In genomic region chr10:69567920-69568319, GRCh38 we compare ENCODE assay signal across 9 cellular contexts. TPM values are rescaled to one million over a fixed set of nuclear protein-coding genes. Genes with fewer than 3 reads are reported as not detected.
DNase-seq lines count a peak whose midpoint lies in the region; ATAC-seq and TF ChIP-seq lines count a peak whose summit lies in the region.
"Had no signal": no experiment of that assay in that cellular context is flagged by ENCODE, and none has a peak within 500 bp of the region (broad histone marks: within the 10 kb centered on the region; RNA-seq: fewer than 3 reads in every experiment).

No MANE protein-coding gene starts in this region.

- H3K36me3 Mint-ChIP-seq in endodermal cell (ENCODE audit: low read depth) (no peaks in the 10 kb centered on the region), nephron progenitor cell (ENCODE audit: low read depth) (no peaks in the 10 kb centered on the region)
- H3K36me3 Mint-ChIP-seq in CD4-positive, alpha-beta memory T cell: peaks cover 0 to 2% of the 10 kb centered on the region in 2 donors

- peaks cover 99% of the 10 kb centered on the region for H3K27me3 Mint-ChIP-seq in endodermal cell (ENCODE audit: insufficient read depth)
- H3K27me3 Mint-ChIP-seq in nephron progenitor cell (ENCODE audit: low read depth, poor library complexity): peaks cover 98% of the 10 kb centered on the region
- H3K27me3 Mint-ChIP-seq in CD4-positive, alpha-beta memory T cell: peaks cover 57 to 64% of the 10 kb centered on the region in 2 donors

- H3K9ac ChIP-seq in endodermal cell (ENCODE audit: extremely low read depth, low read length, poor library complexity, severe bottlenecking): no peak overlapping the region

- H3K27ac Mint-ChIP-seq in endodermal cell: no peak overlapping the region
- H3K27ac Mint-ChIP-seq in nephron progenitor cell: no peak overlapping the region
- no peak overlapping the region for H3K27ac Mint-ChIP-seq in CD4-positive, alpha-beta memory T cell

- intact Hi-C loops in CD4-positive, alpha-beta memory T cell (cut with micrococcal nuclease): no loop called here

- H3K4me1 Mint-ChIP-seq in endodermal cell (peaks cover 16% of the 10 kb centered on the region), nephron progenitor cell (peaks cover 8% of the 10 kb centered on the region)
- peaks cover 4 to 20% (median 8%) of the 10 kb centered on the region in 4 donors for H3K4me1 Mint-ChIP-seq in CD4-positive, alpha-beta memory T cell

- CTCF ChIA-PET in CD4-positive, alpha-beta memory T cell (lab: Charles Lee; ENCODE audit: partially characterized antibody): no interaction called here

- WGBS in endodermal cell (ENCODE audit: insufficient coverage in 1 of 2, insufficient read length in 1 of 2), 2 experiments: 12 to 16% methylated on average over 13 to 15 of the region's 15 CpGs

- H3K27me3 ChIP-seq in endodermal cell (ENCODE audit: control insufficient read depth, insufficient read depth, low read length, poor library complexity, severe bottlenecking): peaks cover 100% of the 10 kb centered on the region
- peaks cover 45% of the 10 kb centered on the region for H3K27me3 ChIP-seq in CD4-positive, alpha-beta memory T cell (ENCODE audit: insufficient read depth, low read length)

- H3K4me3 ChIP-seq in endodermal cell (ENCODE audit: low read length): no peak overlapping the region
- H3K4me3 ChIP-seq in CD4-positive, alpha-beta memory T cell (ENCODE audit: low read length in 2 of 2): no peak overlapping the region
- H3K4me3 ChIP-seq: lung had no signal

- H3K4me3 Mint-ChIP-seq in endodermal cell (no peak overlapping the region), nephron progenitor cell (no peak overlapping the region)
- H3K4me3 Mint-ChIP-seq in CD4-positive, alpha-beta memory T cell: no peak overlapping the region

- TF ChIP-seq CTCF in endodermal cell (conservative IDR thresholded peaks at IDR 0.05): no peak
- no peak for TF ChIP-seq CTCF in nephron progenitor cell (IDR thresholded peaks at IDR 0.05)

- peak; percentile 15 for DNase-seq in Daoy (ENCODE audit: low read depth)
- peak; percentile 58 for DNase-seq in NCI-H460 (ENCODE audit: extremely low read depth, low read depth)
- DNase-seq in endodermal cell: peak; percentile 92
- peak; percentile 92 for DNase-seq in nephron progenitor cell
- DNase-seq in CD4-positive, alpha-beta memory T cell: no peak
- no peak for DNase-seq in DMS 273 (lab: John Stamatoyannopoulos, UW; ENCODE audit: unreplicated experiment)

- no peaks in the 10 kb centered on the region for H3K36me3 ChIP-seq in endodermal cell (ENCODE audit: control insufficient read depth, insufficient read depth, low read length)
- no peaks in the 10 kb centered on the region for H3K36me3 ChIP-seq in CD4-positive, alpha-beta memory T cell (ENCODE audit: insufficient read depth, low read length)

- peaks cover 8% of the 10 kb centered on the region for H3K9me3 ChIP-seq in endodermal cell (ENCODE audit: control insufficient read depth, low read length)
- H3K9me3 ChIP-seq in CD4-positive, alpha-beta memory T cell (ENCODE audit: control insufficient read depth in 1 of 2, low read length in 2 of 2): no peaks in the 10 kb centered on the region

- H3K27ac ChIP-seq in endodermal cell (ENCODE audit: low read depth, low read length): no peak overlapping the region
- H3K27ac ChIP-seq in CD4-positive, alpha-beta memory T cell (ENCODE audit: low read depth, low read length): no peak overlapping the region

- ATAC-seq in HG03045 (IDR thresholded peaks at IDR 0.05; ENCODE audit: unreplicated experiment): no peak
- ATAC-seq in GM19351 (IDR thresholded peaks at IDR 0.05; ENCODE audit: unreplicated experiment): no peak

- H3K4me1 ChIP-seq in endodermal cell (ENCODE audit: control insufficient read depth, insufficient read depth, low read length): peaks cover 4% of the 10 kb centered on the region
- peaks cover 13% of the 10 kb centered on the region for H3K4me1 ChIP-seq in CD4-positive, alpha-beta memory T cell (ENCODE audit: insufficient read depth, low read length)

- POLR2A ChIA-PET in CD4-positive, alpha-beta memory T cell (lab: Charles Lee; ENCODE audit: partially characterized antibody): no interaction called here

- H3K9me3 Mint-ChIP-seq in endodermal cell: peaks cover 7% of the 10 kb centered on the region
- peaks cover 3% of the 10 kb centered on the region for H3K9me3 Mint-ChIP-seq in nephron progenitor cell
- H3K9me3 Mint-ChIP-seq in CD4-positive, alpha-beta memory T cell: peaks cover 0 to 7% (median 3%) of the 10 kb centered on the region in 8 donors

RNA-seq across cellular contexts. Expression of gene NEUROG3, which starts 5.3 kb away (rescaled TPM):
- total RNA-seq in Daoy (2014; rRNA removed; shearing (Covaris generic)): not detected in 2 replicates
- total RNA-seq in NCI-H460 (2014; rRNA removed; shearing (Covaris generic)): not detected in 2 replicates
- polyA plus RNA-seq in NCI-H460 (2014; cell fraction: nucleus; rRNA removed): not detected in 2 replicates
- total RNA-seq in endodermal cell: not detected
- not detected for polyA plus RNA-seq in endodermal cell (2013, experiment 1 of 2)
- 0.25 TPM for polyA plus RNA-seq in endodermal cell (2013, experiment 2 of 2)
- total RNA-seq in CD4-positive, alpha-beta memory T cell: not detected
- polyA plus RNA-seq in CD4-positive, alpha-beta memory T cell: under 1 TPM in 1 of 2 donors, not detected in 1; 0.14 TPM
- total RNA-seq: lung had no signal

Comparison
In these comparisons a context has a peak if more than half of its experiments do, and no peak if none do; other contexts are left out.
1. DNase-seq: peak in Daoy (single experiment), NCI-H460 (single experiment), endodermal cell (single experiment) and nephron progenitor cell (single experiment); none in CD4-positive, alpha-beta memory T cell (0 of 5) and DMS 273 (single experiment).